In genomic region chr20:8578191-8578690, GRCh38 we compare ENCODE assay signal across 24 cellular contexts.
A peak's percentile ranks its signal among the peaks of the same experiment; 100 is the strongest.
DNase-seq lines count a peak whose midpoint lies in the region; ATAC-seq, FAIRE-seq and TF ChIP-seq lines count a peak whose summit lies in the region.
"Had no signal": no experiment of that assay in that cellular context is flagged by ENCODE, and none has a peak within 500 bp of the region (broad histone marks: within the 10 kb centered on the region; RNA-seq: fewer than 3 reads in every experiment).

No MANE protein-coding gene starts in this region.

- no TSS peak for BruUV-seq in MCF 10A (replicated peaks; lab: Mats Ljungman, UMichigan)

- no peaks in the 10 kb centered on the region for H3K9me3 Mint-ChIP-seq in MCF 10A (ENCODE audit: unreplicated experiment)
- H3K9me3 Mint-ChIP-seq in natural killer cell: no peaks in the 10 kb centered on the region

- no peak overlapping the region for H3K4me3 ChIP-seq in breast epithelium
- no peak overlapping the region for H3K4me3 ChIP-seq in kidney (ENCODE audit: low read length in 2 of 2)
- H3K4me3 ChIP-seq: A549, BLaER1, MG63, SJSA1 had no signal

- peak overlapping the region; percentile 12 to 54 for H3K27ac ChIP-seq in breast epithelium
- no peak overlapping the region for H3K27ac ChIP-seq in kidney (ENCODE audit: low read depth in 2 of 2, low read length in 2 of 2)
- H3K27ac ChIP-seq: A549, BLaER1, SJSA1 had no signal

- no peak for DNase-seq in breast epithelium (ENCODE audit: low spot score in 2 of 2)
- no peak for DNase-seq in MCF 10A (ENCODE audit: unreplicated experiment)
- DNase-seq in SW480 (ENCODE audit: low spot score): peak; percentile 86
- DNase-seq in kidney: no peak
- DNase-seq in foreskin melanocyte: no peak
- no peak for DNase-seq in natural killer cell
- DNase-seq: Caco-2; CD4-positive, alpha-beta T cell; DMS 273 treated with DMSO at 0.1 percent for 48 hours; GDM1; Kasumi-1; MG63; NCI-H146; NCI-H2029; NCI-H2171; NCI-H345; NCI-H526; OCI-M1 had no signal

- H3K4me1 ChIP-seq in breast epithelium (peaks cover 0 to 3% of the 10 kb centered on the region in 2 donors), kidney (ENCODE audit: control insufficient read depth in 1 of 2, insufficient read depth in 1 of 2, low read depth in 1 of 2, low read length in 2 of 2) (peaks cover 2 to 22% of the 10 kb centered on the region in 2 donors)
- H3K4me1 ChIP-seq: A549, BLaER1, SJSA1 had no signal

- TF ChIP-seq CTCF in breast epithelium (IDR thresholded peaks at IDR 0.05) (no peak), MCF 10A (IDR thresholded peaks at IDR 0.05; ENCODE audit: unreplicated experiment) (no peak), kidney (IDR thresholded peaks at IDR 0.05; ENCODE audit: borderline replicate concordance, extremely low read depth, insufficient read depth) (no peak), natural killer cell (IDR thresholded peaks at IDR 0.05) (no peak)

- TF ChIP-seq POLR2A in breast epithelium (IDR thresholded peaks at IDR 0.05): no peak

- POLR2A ChIA-PET in MCF 10A (lab: Yijun Ruan, JAX): no interaction called here

- no peaks in the 10 kb centered on the region for H3K27me3 Mint-ChIP-seq in MCF 10A (ENCODE audit: insufficient read depth, unreplicated experiment)
- no peaks in the 10 kb centered on the region for H3K27me3 Mint-ChIP-seq in natural killer cell (ENCODE audit: low read depth in 2 of 2)
- H3K27me3 Mint-ChIP-seq: CD4-positive, alpha-beta T cell had no signal

- CTCF ChIA-PET in MCF 10A (lab: Yijun Ruan, JAX): interaction anchor here (0.6 to 1.1 kb wide), 3 partner anchors 18 to 431 kb away, joined by 3 to 4 read pairs (median 3); no protein-coding TSS in a partner anchor

- H3K36me3 Mint-ChIP-seq in MCF 10A (ENCODE audit: insufficient read depth, unreplicated experiment): no peaks in the 10 kb centered on the region
- no peaks in the 10 kb centered on the region for H3K36me3 Mint-ChIP-seq in natural killer cell

- no peak overlapping the region for H3K9ac ChIP-seq in kidney (ENCODE audit: low read length in 2 of 2)
- H3K9ac ChIP-seq: BLaER1 had no signal

- peak; percentile 23 for FAIRE-seq in kidney (lab: Jason Lieb, UNC)
- FAIRE-seq: A549, H54, RCC 7860 had no signal

- H3K36me3 ChIP-seq in breast epithelium (no peaks in the 10 kb centered on the region), kidney (ENCODE audit: control insufficient read depth in 1 of 2, insufficient read depth in 2 of 2, low read length in 2 of 2) (no peaks in the 10 kb centered on the region)
- H3K36me3 ChIP-seq: BLaER1, MG63, SJSA1 had no signal

- H3K9me3 ChIP-seq in breast epithelium: no peaks in the 10 kb centered on the region
- H3K9me3 ChIP-seq in kidney (ENCODE audit: control insufficient read depth in 1 of 2, low read length in 2 of 2): no peaks in the 10 kb centered on the region
- H3K9me3 ChIP-seq: A549, BLaER1, Caco-2, MG63, SJSA1 had no signal

- H3K4me1 Mint-ChIP-seq in MCF 10A (ENCODE audit: insufficient read depth, unreplicated experiment): peaks cover 6% of the 10 kb centered on the region
- H3K4me1 Mint-ChIP-seq in natural killer cell: peaks cover 6 to 19% of the 10 kb centered on the region in 2 donors

- intact Hi-C loops in breast epithelium (cut with DNase I; ENCODE audit: low total_unique reads) (no loop called here), MCF 10A (cut with micrococcal nuclease) (no loop called here), kidney (cut with DNase I) (no loop called here), natural killer cell (cut with micrococcal nuclease) (no loop called here)

- ATAC-seq in GM21576 (IDR thresholded peaks at IDR 0.05; ENCODE audit: unreplicated experiment) (no peak), natural killer cell (no peak)
- ATAC-seq: A549 had no signal

- H3K4me3 Mint-ChIP-seq in MCF 10A (ENCODE audit: unreplicated experiment) (no peak overlapping the region), natural killer cell (no peak overlapping the region)
- H3K4me3 Mint-ChIP-seq: CD4-positive, alpha-beta T cell had no signal

- no peak overlapping the region for H3K27ac Mint-ChIP-seq in MCF 10A (ENCODE audit: low read depth, unreplicated experiment)
- no peak overlapping the region for H3K27ac Mint-ChIP-seq in natural killer cell
- H3K27ac Mint-ChIP-seq: CD4-positive, alpha-beta T cell had no signal

- no peaks in the 10 kb centered on the region for H3K27me3 ChIP-seq in breast epithelium
- H3K27me3 ChIP-seq: BLaER1, MG63, SJSA1 had no signal

Comparison
In these comparisons a context has a peak if more than half of its experiments do, and no peak if none do; other contexts are left out.
1. H3K27ac ChIP-seq: peak in breast epithelium (2 of 2); none in kidney (0 of 2).